1 cellular context compared by ENCODE assay signal in genomic region chr3:64222501-64222900, GRCh38.
TF ChIP-seq lines count a peak whose summit lies in the region.

No MANE protein-coding gene starts in this region.

TF ChIP-seq in endothelial cell of umbilical vein, 7 proteins besides CTCF, POLR2A, EP300 and RAD21 (continued from another document):
- TF ChIP-seq GATA2 (IDR thresholded peaks at IDR 0.05; ENCODE audit: insufficient read depth, insufficient read length, low read depth, low read length) (no peak), MYC (IDR thresholded peaks at IDR 0.05; ENCODE audit: low read depth, low read length) (no peak), FOS (IDR thresholded peaks at IDR 0.05; ENCODE audit: borderline replicate concordance, insufficient read depth, low read length) (no peak), POLR2AphosphoS5 (IDR thresholded peaks at IDR 0.05; ENCODE audit: insufficient read depth, low read depth, low read length) (no peak)
